In the genomic region with DNA sequence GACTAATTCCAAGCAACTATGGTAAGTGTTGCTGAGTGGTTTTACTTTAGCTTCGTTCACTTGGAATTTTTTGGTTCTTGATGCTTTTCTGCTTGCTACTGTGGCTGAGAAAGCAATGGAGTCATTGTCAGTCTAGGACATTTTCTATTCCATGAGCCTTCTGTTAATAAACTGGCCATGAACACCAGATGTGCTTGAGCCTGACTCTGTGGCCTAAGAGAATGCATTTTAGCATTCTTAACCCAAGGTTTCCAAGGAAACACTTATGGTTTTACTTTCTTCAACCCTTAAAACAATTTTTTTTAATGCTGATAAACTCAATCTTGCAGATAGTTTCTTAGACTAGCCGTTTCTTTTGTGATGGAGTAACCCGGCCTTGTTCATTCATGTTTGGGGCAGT, we compare ENCODE assay signal across 18 cellular contexts. TPM values are rescaled to one million over a fixed set of nuclear protein-coding genes. Genes with fewer than 3 reads are reported as not detected.
DNase-seq lines count a peak whose midpoint lies in the region; ATAC-seq and TF ChIP-seq lines count a peak whose summit lies in the region.
"Had no signal": no experiment of that assay in that cellular context is flagged by ENCODE, and none has a peak within 500 bp of the region (broad histone marks: within the 10 kb centered on the region; RNA-seq: fewer than 3 reads in every experiment).

No MANE protein-coding gene starts in this region.

- H3K9me2 ChIP-seq in GM23338 (ENCODE audit: insufficient read depth): no peaks in the 10 kb centered on the region

- H3K4me1 Mint-ChIP-seq in GM23338 (peaks cover 23% of the 10 kb centered on the region), progenitor cell of endocrine pancreas (ENCODE audit: low read depth) (peaks cover 12% of the 10 kb centered on the region), H9 (peaks cover 13 to 16% of the 10 kb centered on the region in 2 experiments)
- peaks cover 10 to 79% (median 51%) of the 10 kb centered on the region in 7 donors for H3K4me1 Mint-ChIP-seq in naive thymus-derived CD4-positive, alpha-beta T cell

- H2BK20ac ChIP-seq in H9 (ENCODE audit: low read depth, low read length, poor library complexity, severe bottlenecking): no peak overlapping the region

- intact Hi-C loops in naive thymus-derived CD4-positive, alpha-beta T cell (cut with micrococcal nuclease): loop anchor here in 1 of 2 donors (2.0 kb wide), 1 partner anchor 14 kb away; no protein-coding TSS in a partner anchor

- DNase-seq in AG20443 (ENCODE audit: low spot score) (peak; percentile 32), GM23338 (ENCODE audit: low spot score) (no peak), progenitor cell of endocrine pancreas (ENCODE audit: low spot score, unreplicated experiment) (no peak), anterior cingulate cortex (lab: John Stamatoyannopoulos, UW) (no peak), H9 (no peak)
- no peak for DNase-seq in naive thymus-derived CD4-positive, alpha-beta T cell
- DNase-seq: activated CD4-positive, alpha-beta T cell treated with anti-CD3 and anti-CD28 coated beads, Interleukin-2, amount 50 U/mL, for 4 hours; activated naive CD8-positive, alpha-beta T cell treated with anti-CD3 and anti-CD28 coated beads, Interleukin-2, amount 50 U/mL, for 24 hours; BE2C; cerebellar nuclear complex; DMS79; islet precursor cell; NCI-H2081 treated with DMSO at 0.1 percent for 48 hours; NCI-H526 treated with DMSO at 0.1 percent for 48 hours; nucleus accumbens had no signal

- H3K79me1 ChIP-seq in H9 (ENCODE audit: insufficient read depth, low read depth, low read length, poor library complexity, severe bottlenecking): no peaks in the 10 kb centered on the region

- H3F3A ChIP-seq in GM23338 (replicated peaks; ENCODE audit: low read depth): no peaks in the 10 kb centered on the region

- no peak overlapping the region for H2AFZ ChIP-seq in GM23338
- no peak overlapping the region for H2AFZ ChIP-seq in H9 (ENCODE audit: low read length)

- H3K4me1 ChIP-seq in GM23338 (ENCODE audit: insufficient read depth) (peaks cover 13% of the 10 kb centered on the region), H9 (ENCODE audit: insufficient read depth, low read length) (no peaks in the 10 kb centered on the region; the same call in 1 of the 2 replicates)
- H3K4me1 ChIP-seq in naive thymus-derived CD4-positive, alpha-beta T cell (ENCODE audit: control insufficient read depth in 2 of 2, insufficient read depth in 2 of 2, low read length in 2 of 2): peaks cover 0 to 6% of the 10 kb centered on the region in 2 donors
- H3K4me1 ChIP-seq: BE2C had no signal

- H3K27me3 Mint-ChIP-seq in GM23338 (ENCODE audit: insufficient read depth, low read depth, poor library complexity): no peaks in the 10 kb centered on the region
- H3K27me3 Mint-ChIP-seq in naive thymus-derived CD4-positive, alpha-beta T cell: no peaks in the 10 kb centered on the region
- H3K27me3 Mint-ChIP-seq in progenitor cell of endocrine pancreas: no peaks in the 10 kb centered on the region
- no peaks in the 10 kb centered on the region for H3K27me3 Mint-ChIP-seq in H9 (ENCODE audit: low read depth)
- H3K27me3 Mint-ChIP-seq: activated naive CD8-positive, alpha-beta T cell treated with anti-CD3 and anti-CD28 coated beads, Interleukin-2, amount 50 U/mL, for 24 hours had no signal

- H3K4me2 ChIP-seq in GM23338 (no peak overlapping the region), H9 (ENCODE audit: insufficient read depth, insufficient read length, low read length) (no peak overlapping the region)

- CTCF ChIA-PET in naive thymus-derived CD4-positive, alpha-beta T cell (lab: Charles Lee): no interaction called here

- no peak overlapping the region for H3T11ph ChIP-seq in H9 (ENCODE audit: low read length)

- TF ChIP-seq CTCF in GM23338 (conservative IDR thresholded peaks at IDR 0.05; ENCODE audit: low read depth in 2 of 2): no peak
- TF ChIP-seq CTCF in progenitor cell of endocrine pancreas (IDR thresholded peaks at IDR 0.05; ENCODE audit: unreplicated experiment): no peak
- no peak for TF ChIP-seq CTCF in H9 (conservative IDR thresholded peaks at IDR 0.05)

- H3K27me3 ChIP-seq in GM23338 (ENCODE audit: insufficient read depth): no peaks in the 10 kb centered on the region
- H3K27me3 ChIP-seq in naive thymus-derived CD4-positive, alpha-beta T cell (ENCODE audit: control insufficient read depth in 2 of 2, insufficient read depth in 2 of 2, low read length in 2 of 2): no peaks in the 10 kb centered on the region
- H3K27me3 ChIP-seq in H9 (ENCODE audit: insufficient read depth, low read length): no peaks in the 10 kb centered on the region
- H3K27me3 ChIP-seq: BE2C had no signal

- H3K79me2 ChIP-seq in GM23338 (replicated peaks; ENCODE audit: insufficient read depth): no peaks in the 10 kb centered on the region
- H3K79me2 ChIP-seq in H9 (ENCODE audit: insufficient read depth, low read length): no peaks in the 10 kb centered on the region

- no peak overlapping the region for H3K4ac ChIP-seq in H9 (ENCODE audit: low read depth, low read length)

- H3K36me3 Mint-ChIP-seq in GM23338 (ENCODE audit: low read depth) (no peaks in the 10 kb centered on the region), progenitor cell of endocrine pancreas (ENCODE audit: insufficient read depth) (peaks cover 2% of the 10 kb centered on the region), H9 (ENCODE audit: insufficient read depth in 1 of 3, low read depth in 3 of 3) (0 out of 7 replicates have a peak, but pooled peaks cover 0 to 3% (median 0%) of the 10 kb centered on the region in 3 experiments)
- peaks cover 27 to 55% (median 54%) of the 10 kb centered on the region in 5 donors for H3K36me3 Mint-ChIP-seq in naive thymus-derived CD4-positive, alpha-beta T cell

- H3K4me3 Mint-ChIP-seq in GM23338 (no peak overlapping the region), progenitor cell of endocrine pancreas (ENCODE audit: low read depth) (no peak overlapping the region), H9 (no peak overlapping the region)
- H3K4me3 Mint-ChIP-seq in naive thymus-derived CD4-positive, alpha-beta T cell: no peak overlapping the region
- H3K4me3 Mint-ChIP-seq: activated naive CD8-positive, alpha-beta T cell treated with anti-CD3 and anti-CD28 coated beads, Interleukin-2, amount 50 U/mL, for 24 hours had no signal

- H4K5ac ChIP-seq in H9 (ENCODE audit: insufficient read length, low read depth, low read length): no peak overlapping the region

- no peak overlapping the region for H2BK15ac ChIP-seq in H9 (ENCODE audit: low read depth, low read length)

- no peaks in the 10 kb centered on the region for H3K36me3 ChIP-seq in GM23338 (ENCODE audit: insufficient read depth)
- peaks cover 0 to 28% (median 10%) of the 10 kb centered on the region in 3 experiments for H3K36me3 ChIP-seq in naive thymus-derived CD4-positive, alpha-beta T cell (ENCODE audit: control insufficient read depth in 2 of 3, insufficient read depth in 3 of 3, low read length in 3 of 3)
- H3K36me3 ChIP-seq: BE2C had no signal

- H3K27ac Mint-ChIP-seq in GM23338 (peak overlapping the region; percentile 37; the same call in 1 of the 2 replicates), progenitor cell of endocrine pancreas (no peak overlapping the region), H9 (0 out of 7 replicates have a peak overlapping the region, but pooled peaks of 1 of the 3 experiments have one; percentile 46)
- H3K27ac Mint-ChIP-seq in naive thymus-derived CD4-positive, alpha-beta T cell: peak overlapping the region in 6 of 9 donors; percentile 9 to 74 (median 55)
- H3K27ac Mint-ChIP-seq: activated naive CD8-positive, alpha-beta T cell treated with anti-CD3 and anti-CD28 coated beads, Interleukin-2, amount 50 U/mL, for 24 hours had no signal

- no peak overlapping the region for H3K14ac ChIP-seq in H9 (ENCODE audit: insufficient read depth, low read length)

- H2BK5ac ChIP-seq in H9 (ENCODE audit: insufficient read length, low read length): no peak overlapping the region

- ATAC-seq in GM23338 (no peak), GM18519 (IDR thresholded peaks at IDR 0.05; ENCODE audit: low FRiP score, unreplicated experiment) (no peak)
- no peak for ATAC-seq in naive thymus-derived CD4-positive, alpha-beta T cell
- ATAC-seq: activated naive CD8-positive, alpha-beta T cell treated with anti-CD3 and anti-CD28 coated beads, Interleukin-2, amount 50 U/mL, for 24 hours; sciatic nerve had no signal

- H3K9me3 Mint-ChIP-seq in GM23338 (no peaks in the 10 kb centered on the region), progenitor cell of endocrine pancreas (ENCODE audit: low read depth) (no peaks in the 10 kb centered on the region), H9 (no peaks in the 10 kb centered on the region)
- H3K9me3 Mint-ChIP-seq in naive thymus-derived CD4-positive, alpha-beta T cell: no peaks in the 10 kb centered on the region
- H3K9me3 Mint-ChIP-seq: activated naive CD8-positive, alpha-beta T cell treated with anti-CD3 and anti-CD28 coated beads, Interleukin-2, amount 50 U/mL, for 24 hours had no signal

- no peak overlapping the region for H3K9ac ChIP-seq in H9 (ENCODE audit: extremely low read depth, insufficient read length, low read length)

- no peak overlapping the region for H4K91ac ChIP-seq in H9 (ENCODE audit: insufficient read length, low read depth, low read length)

- H4K8ac ChIP-seq in H9 (replicated peaks; ENCODE audit: insufficient read length, low read depth, low read length): no peak overlapping the region

- no peak overlapping the region for H2BK12ac ChIP-seq in H9 (ENCODE audit: insufficient read length, low read depth, low read length)

- no peak overlapping the region for H2BK120ac ChIP-seq in H9 (ENCODE audit: low read depth, low read length, poor library complexity, severe bottlenecking)

- no peak overlapping the region for H3K56ac ChIP-seq in H9 (ENCODE audit: insufficient read length, low read depth, low read length)

- H4K20me1 ChIP-seq in GM23338 (replicated peaks; ENCODE audit: insufficient read depth) (no peaks in the 10 kb centered on the region), H9 (ENCODE audit: control insufficient read depth, insufficient read depth, insufficient read length) (no peaks in the 10 kb centered on the region)

- H3K27ac ChIP-seq in GM23338 (ENCODE audit: low read depth): no peak overlapping the region
- peak overlapping the region; percentile 4 for H3K27ac ChIP-seq in cingulate gyrus (ENCODE audit: low read depth, low read length)
- H3K27ac ChIP-seq in naive thymus-derived CD4-positive, alpha-beta T cell (ENCODE audit: low read depth, low read length): no peak overlapping the region
- H3K27ac ChIP-seq in H9 (ENCODE audit: insufficient read length, low read depth, low read length): no peak overlapping the region

- no peak overlapping the region for H3K23ac ChIP-seq in H9 (ENCODE audit: insufficient read length, low read depth, low read length)

- no peaks in the 10 kb centered on the region for H3K23me2 ChIP-seq in H9 (ENCODE audit: insufficient read length, low read depth, low read length, poor library complexity, severe bottlenecking)

- no CpG with 5 or more reads among the region's 3 CpGs for WGBS in H9 (ENCODE audit: extremely low coverage, insufficient read length, low lambda C conversion rate)

- no peak overlapping the region for H2AK5ac ChIP-seq in H9 (ENCODE audit: insufficient read length, low read length)

- no peaks in the 10 kb centered on the region for H3K9me3 ChIP-seq in naive thymus-derived CD4-positive, alpha-beta T cell (ENCODE audit: control insufficient read depth in 2 of 3, low read length in 3 of 3)
- no peaks in the 10 kb centered on the region for H3K9me3 ChIP-seq in H9 (ENCODE audit: control insufficient read depth, low read depth, low read length)
- H3K9me3 ChIP-seq: BE2C had no signal

- POLR2A ChIA-PET in naive thymus-derived CD4-positive, alpha-beta T cell (lab: Charles Lee): interaction anchor here (0.6 to 2.3 kb wide), 4 partner anchors 8 to 50 kb away, joined by 3 to 8 read pairs (median 6); partner anchors contain the start of genes NMRK1 and OSTF1

- no peak overlapping the region for H3K4me3 ChIP-seq in GM23338
- no peak overlapping the region for H3K4me3 ChIP-seq in naive thymus-derived CD4-positive, alpha-beta T cell (ENCODE audit: low read length)

- H3K18ac ChIP-seq in H9 (ENCODE audit: insufficient read length, low read depth, low read length): no peak overlapping the region

RNA-seq across cellular contexts. Expression of gene OSTF1, which starts 42.3 kb away (rescaled TPM):
- total RNA-seq in GM23338 (2014; rRNA removed; shearing (Covaris generic)): 15.6 and 22.8 TPM in 2 replicates
- 20.9 and 24.0 TPM in 2 replicates for polyA plus RNA-seq in GM23338 (2016; fragmentation: Nextera tagmentation; extraction: Ambion mirVana)
- 10 to 100 TPM; 38.7 to 93.5 (median 46.2) TPM for total RNA-seq in naive thymus-derived CD4-positive, alpha-beta T cell
- polyA plus RNA-seq in naive thymus-derived CD4-positive, alpha-beta T cell: 100 to 1,000 TPM; 109 to 141 TPM
- 9.8 and 10.7 TPM in 2 replicates for total RNA-seq in progenitor cell of endocrine pancreas
- 16.1 and 16.4 TPM in 2 replicates for total RNA-seq in H9 (2021)

RNA-seq across cellular contexts. Expression of gene NMRK1, which starts 42.7 kb away (rescaled TPM):
- 6.2 and 9.6 TPM in 2 replicates for total RNA-seq in GM23338 (2014; rRNA removed; shearing (Covaris generic))
- 12.5 and 15.8 TPM in 2 replicates for polyA plus RNA-seq in GM23338 (2016; fragmentation: Nextera tagmentation; extraction: Ambion mirVana)
- 100 to 1,000 TPM in 2 of 5 experiments, 10 to 100 TPM in 3; 23.4 to 103 (median 58.1) TPM for total RNA-seq in naive thymus-derived CD4-positive, alpha-beta T cell
- polyA plus RNA-seq in naive thymus-derived CD4-positive, alpha-beta T cell: 10 to 100 TPM; 64.3 to 75.5 TPM
- total RNA-seq in progenitor cell of endocrine pancreas: 3.5 and 4.7 TPM in 2 replicates
- 2.7 and 3.0 TPM in 2 replicates for total RNA-seq in H9 (2021)
